Comparison of ENCODE assay signal across 18 cellular contexts in the genomic region with DNA sequence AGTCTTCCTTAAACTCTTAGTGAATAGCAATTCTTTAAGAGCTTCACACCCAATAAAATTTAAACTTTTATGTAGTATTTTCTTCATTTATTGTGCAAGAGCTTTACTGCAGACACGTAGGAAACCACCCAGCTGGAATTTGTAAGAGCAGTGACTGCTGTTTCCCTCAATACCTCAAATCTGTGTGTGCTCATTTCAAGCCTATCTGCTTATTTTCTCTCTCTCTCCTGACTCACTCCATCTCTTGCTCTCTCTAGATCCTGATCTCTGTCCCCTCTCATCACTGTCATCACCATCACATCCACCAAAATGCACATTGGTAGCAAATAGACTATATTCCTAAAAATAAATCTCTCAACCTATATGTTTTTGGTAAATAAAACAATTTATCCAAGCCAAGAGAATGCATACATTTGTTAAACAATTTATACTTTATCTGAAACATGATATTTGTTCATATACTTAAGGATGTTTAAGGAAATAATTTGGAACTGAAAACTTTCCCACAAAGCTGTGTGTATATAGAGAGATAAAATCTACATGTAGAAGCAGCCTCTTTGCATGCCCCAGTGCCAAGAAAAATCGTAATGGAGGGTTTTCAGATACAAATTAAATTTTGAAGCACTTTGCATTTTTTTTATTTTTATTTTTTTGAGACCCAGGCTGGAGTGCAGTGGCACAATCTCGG.
"Had no signal": no experiment of that assay in that cellular context is flagged by ENCODE, and none has a peak within 500 bp of the region (broad histone marks: within the 10 kb centered on the region; RNA-seq: fewer than 3 reads in every experiment).

No MANE protein-coding gene starts in this region.

- H3K27me3 ChIP-seq: sigmoid colon, stomach had no signal

- H3K27ac ChIP-seq: sigmoid colon, stomach had no signal

- H3K9me3 ChIP-seq: stomach had no signal

- ATAC-seq: activated CD4-positive, CD25-positive, alpha-beta regulatory T cell treated with anti-CD3 and anti-CD28 coated beads, Interleukin-2, amount 50 U/mL, for 24 hours; activated CD8-positive, alpha-beta T cell treated with anti-CD3 and anti-CD28 coated beads, Interleukin-2, amount 10 ng/mL, durations not matched to agents 7 days and 5 days; activated T-cell treated with anti-CD3 and anti-CD28 coated beads, Interleukin-2, amount 50 U/mL, for 4 hours; left colon; stimulated activated effector memory CD8-positive, alpha-beta T cell treated with anti-CD3 and anti-CD28 coated beads, Interleukin-12 subunit alpha, Interleukin-12 subunit beta, amount 100 ng/mL, for 72 hours had no signal

- H3K4me1 ChIP-seq: sigmoid colon had no signal

- H3K4me3 ChIP-seq: sigmoid colon, stomach had no signal

- H3K27me3 Mint-ChIP-seq: activated CD4-positive, alpha-beta T cell treated with anti-CD3 and anti-CD28 coated beads, Interleukin-2, amount 10 ng/mL, durations not matched to agents 7 days and 5 days; type B pancreatic cell had no signal

- H3K4me3 Mint-ChIP-seq: activated CD4-positive, alpha-beta T cell treated with anti-CD3 and anti-CD28 coated beads, Interleukin-2, amount 10 ng/mL, durations not matched to agents 7 days and 5 days; activated CD8-positive, alpha-beta T cell treated with anti-CD3 and anti-CD28 coated beads, Interleukin-2, amount 10 ng/mL, durations not matched to agents 7 days and 5 days; activated naive CD4-positive, alpha-beta T cell treated with anti-CD3 and anti-CD28 coated beads for 36 hours; activated T-cell treated with anti-CD3 and anti-CD28 coated beads, Interleukin-2, amount 50 U/mL, for 4 hours; mesothelial cell of epicardium; nephron; stimulated activated effector memory CD8-positive, alpha-beta T cell treated with anti-CD3 and anti-CD28 coated beads, Interleukin-12 subunit alpha, Interleukin-12 subunit beta, amount 100 ng/mL, for 72 hours; type B pancreatic cell had no signal

- H3K36me3 ChIP-seq: sigmoid colon, stomach had no signal

- DNase-seq: activated CD4-positive, alpha-beta T cell treated with anti-CD3 and anti-CD28 coated beads, Interleukin-2, amount 10 ng/mL, durations not matched to agents 7 days and 5 days; activated CD8-positive, alpha-beta T cell treated with anti-CD3 and anti-CD28 coated beads, Interleukin-2, amount 10 ng/mL, durations not matched to agents 7 days and 5 days; activated naive CD4-positive, alpha-beta T cell treated with anti-CD3 and anti-CD28 coated beads for 36 hours; activated T-cell treated with anti-CD3 and anti-CD28 coated beads, Interleukin-2, amount 50 U/mL, for 4 hours; aorta; dermis blood vessel endothelial cell; effector memory CD4-positive, alpha-beta T cell; left colon; nucleus accumbens; sigmoid colon; stimulated activated CD4-positive, alpha-beta T cell treated with anti-CD3 and anti-CD28 coated beads, Interleukin-4, amount 100 ng/mL, for 24 hours; stomach; T-helper 9 cell had no signal

- H3K27ac Mint-ChIP-seq: activated CD4-positive, alpha-beta T cell treated with anti-CD3 and anti-CD28 coated beads, Interleukin-2, amount 10 ng/mL, durations not matched to agents 7 days and 5 days; activated CD8-positive, alpha-beta T cell treated with anti-CD3 and anti-CD28 coated beads, Interleukin-2, amount 10 ng/mL, durations not matched to agents 7 days and 5 days; activated naive CD4-positive, alpha-beta T cell treated with anti-CD3 and anti-CD28 coated beads for 36 hours; nephron; stimulated activated effector memory CD8-positive, alpha-beta T cell treated with anti-CD3 and anti-CD28 coated beads, Interleukin-12 subunit alpha, Interleukin-12 subunit beta, amount 100 ng/mL, for 72 hours had no signal

- H3K4me1 Mint-ChIP-seq: activated CD4-positive, alpha-beta T cell treated with anti-CD3 and anti-CD28 coated beads, Interleukin-2, amount 10 ng/mL, durations not matched to agents 7 days and 5 days; stimulated activated effector memory CD8-positive, alpha-beta T cell treated with anti-CD3 and anti-CD28 coated beads, Interleukin-12 subunit alpha, Interleukin-12 subunit beta, amount 100 ng/mL, for 72 hours had no signal

- H3K9me3 Mint-ChIP-seq: activated CD4-positive, alpha-beta T cell treated with anti-CD3 and anti-CD28 coated beads, Interleukin-2, amount 10 ng/mL, durations not matched to agents 7 days and 5 days; activated T-cell treated with anti-CD3 and anti-CD28 coated beads, Interleukin-2, amount 50 U/mL, for 4 hours; type B pancreatic cell had no signal

- H3K36me3 Mint-ChIP-seq: mesothelial cell of epicardium; stimulated activated effector memory CD8-positive, alpha-beta T cell treated with anti-CD3 and anti-CD28 coated beads, Interleukin-12 subunit alpha, Interleukin-12 subunit beta, amount 100 ng/mL, for 72 hours had no signal
